ENCODE assay signal across 1 cellular context in genomic region chr9:34379334-34380033, GRCh38.
A peak's percentile ranks its signal among the peaks of the same experiment; 100 is the strongest.
TF ChIP-seq lines count a peak whose summit lies in the region.

No MANE protein-coding gene starts in this region.

TF ChIP-seq in GM12878, 131 proteins besides CTCF, POLR2A, EP300 and RAD21 (continues in another document):
- TF ChIP-seq SPI1 (IDR thresholded peaks at IDR 0.05; ENCODE audit: borderline replicate concordance, insufficient read depth, low read depth, low read length) (peak; percentile 10; the same call in 1 of the 2 replicates), KAT2A (conservative IDR thresholded peaks at IDR 0.05; ENCODE audit: control insufficient read depth, low read depth, low read length) (no peak), IRF4 (IDR thresholded peaks at IDR 0.05; ENCODE audit: low read depth, low read length) (no peak), CHD4 (IDR thresholded peaks at IDR 0.05) (no peak), HDGF (IDR thresholded peaks at IDR 0.05) (peak; percentile 66; the same call in 1 of the 2 replicates), NR2C1 (IDR thresholded peaks at IDR 0.05) (no peak), NFIC (IDR thresholded peaks at IDR 0.05; ENCODE audit: low read depth, low read length) (no peak), STAT3 (IDR thresholded peaks at IDR 0.05; ENCODE audit: low read depth, low read length) (no peak), ZBTB4 (CRISPR knock-in tag; IDR thresholded peaks at IDR 0.05) (no peak), TARDBP (IDR thresholded peaks at IDR 0.05; ENCODE audit: borderline replicate concordance) (no peak), CBFB (IDR thresholded peaks at IDR 0.05; ENCODE audit: low read depth) (no peak), SUPT20H (IDR thresholded peaks at IDR 0.05; ENCODE audit: borderline replicate concordance, control insufficient read depth, low read depth, low read length) (no peak), KDM1A (IDR thresholded peaks at IDR 0.05; ENCODE audit: borderline replicate concordance) (no peak), IKZF1 (conservative IDR thresholded peaks at IDR 0.05) (no peak), PAX5 (IDR thresholded peaks at IDR 0.05; ENCODE audit: borderline replicate concordance, low read depth, low read length) (0 out of 2 replicates have a peak, but pooled peaks have one; percentile 23), PML (IDR thresholded peaks at IDR 0.05; ENCODE audit: low read length) (no peak), ZNF384 (IDR thresholded peaks at IDR 0.05; ENCODE audit: borderline replicate concordance, low read depth, low read length) (no peak), ESRRA (IDR thresholded peaks at IDR 0.05; ENCODE audit: low read length) (no peak), POU2F2 (IDR thresholded peaks at IDR 0.05; ENCODE audit: borderline replicate concordance, low read depth, low read length) (no peak), MYC (IDR thresholded peaks at IDR 0.05; ENCODE audit: insufficient read depth, insufficient read length, insufficient replicate concordance, low read length, severe bottlenecking) (no peak), CREB1 (IDR thresholded peaks at IDR 0.05; ENCODE audit: low read depth) (0 out of 2 replicates have a peak, but pooled peaks have one; percentile 41), ZNF217 (IDR thresholded peaks at IDR 0.05) (no peak), SMAD5 (IDR thresholded peaks at IDR 0.05; ENCODE audit: low read depth) (no peak), WRNIP1 (IDR thresholded peaks at IDR 0.05; ENCODE audit: borderline replicate concordance, low read depth, low read length) (no peak), NRF1 (conservative IDR thresholded peaks at IDR 0.05; ENCODE audit: low read depth, low read length) (no peak), TCF12 (IDR thresholded peaks at IDR 0.05; ENCODE audit: low read depth, low read length) (no peak), RUNX3 (IDR thresholded peaks at IDR 0.05; ENCODE audit: low read length) (no peak; the same call in 1 of the 2 replicates), ATF7 (IDR thresholded peaks at IDR 0.05; ENCODE audit: low read depth) (no peak), FOS (IDR thresholded peaks at IDR 0.05; ENCODE audit: borderline replicate concordance, extremely low read depth, insufficient read length) (no peak), MXI1 (IDR thresholded peaks at IDR 0.05; ENCODE audit: low read depth, low read length) (no peak), MLLT1 (IDR thresholded peaks at IDR 0.05) (no peak), ZNF622 (IDR thresholded peaks at IDR 0.05) (no peak), HCFC1 (IDR thresholded peaks at IDR 0.05; ENCODE audit: low read length) (no peak), FOXM1 (IDR thresholded peaks at IDR 0.05; ENCODE audit: low read depth, low read length) (no peak), TCF3 (IDR thresholded peaks at IDR 0.05; ENCODE audit: borderline replicate concordance, insufficient read depth, low read depth, low read length) (no peak), EED (IDR thresholded peaks at IDR 0.05; ENCODE audit: low read depth) (no peak), STAT1 (conservative IDR thresholded peaks at IDR 0.05) (no peak), BCL11A (IDR thresholded peaks at IDR 0.05; ENCODE audit: low read depth, low read length) (no peak), TCF7 (IDR thresholded peaks at IDR 0.05; ENCODE audit: borderline replicate concordance) (no peak), PBX3 (IDR thresholded peaks at IDR 0.05; ENCODE audit: insufficient replicate concordance, low read depth, low read length) (no peak), ETV6 (conservative IDR thresholded peaks at IDR 0.05 in 1 of 2, IDR thresholded peaks at IDR 0.05 in 1 of 2; ENCODE audit: borderline replicate concordance in 1 of 2, low read depth in 1 of 2) (no peak), NBN (IDR thresholded peaks at IDR 0.05) (peak; percentile 63), E2F8 (IDR thresholded peaks at IDR 0.05; ENCODE audit: low read depth, partially characterized antibody) (no peak), PKNOX1 (IDR thresholded peaks at IDR 0.05) (peak; percentile 35; the same call in 1 of the 2 replicates), BMI1 (IDR thresholded peaks at IDR 0.05; ENCODE audit: borderline replicate concordance) (no peak)
- TF ChIP-seq, protein P1, sequence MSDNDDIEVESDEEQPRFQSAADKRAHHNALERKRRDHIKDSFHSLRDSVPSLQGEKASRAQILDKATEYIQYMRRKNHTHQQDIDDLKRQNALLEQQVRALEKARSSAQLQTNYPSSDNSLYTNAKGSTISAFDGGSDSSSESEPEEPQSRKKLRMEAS (IDR thresholded peaks at IDR 0.05; ENCODE audit: low read depth, low read length) = no peak
- TF ChIP-seq, protein P2, sequence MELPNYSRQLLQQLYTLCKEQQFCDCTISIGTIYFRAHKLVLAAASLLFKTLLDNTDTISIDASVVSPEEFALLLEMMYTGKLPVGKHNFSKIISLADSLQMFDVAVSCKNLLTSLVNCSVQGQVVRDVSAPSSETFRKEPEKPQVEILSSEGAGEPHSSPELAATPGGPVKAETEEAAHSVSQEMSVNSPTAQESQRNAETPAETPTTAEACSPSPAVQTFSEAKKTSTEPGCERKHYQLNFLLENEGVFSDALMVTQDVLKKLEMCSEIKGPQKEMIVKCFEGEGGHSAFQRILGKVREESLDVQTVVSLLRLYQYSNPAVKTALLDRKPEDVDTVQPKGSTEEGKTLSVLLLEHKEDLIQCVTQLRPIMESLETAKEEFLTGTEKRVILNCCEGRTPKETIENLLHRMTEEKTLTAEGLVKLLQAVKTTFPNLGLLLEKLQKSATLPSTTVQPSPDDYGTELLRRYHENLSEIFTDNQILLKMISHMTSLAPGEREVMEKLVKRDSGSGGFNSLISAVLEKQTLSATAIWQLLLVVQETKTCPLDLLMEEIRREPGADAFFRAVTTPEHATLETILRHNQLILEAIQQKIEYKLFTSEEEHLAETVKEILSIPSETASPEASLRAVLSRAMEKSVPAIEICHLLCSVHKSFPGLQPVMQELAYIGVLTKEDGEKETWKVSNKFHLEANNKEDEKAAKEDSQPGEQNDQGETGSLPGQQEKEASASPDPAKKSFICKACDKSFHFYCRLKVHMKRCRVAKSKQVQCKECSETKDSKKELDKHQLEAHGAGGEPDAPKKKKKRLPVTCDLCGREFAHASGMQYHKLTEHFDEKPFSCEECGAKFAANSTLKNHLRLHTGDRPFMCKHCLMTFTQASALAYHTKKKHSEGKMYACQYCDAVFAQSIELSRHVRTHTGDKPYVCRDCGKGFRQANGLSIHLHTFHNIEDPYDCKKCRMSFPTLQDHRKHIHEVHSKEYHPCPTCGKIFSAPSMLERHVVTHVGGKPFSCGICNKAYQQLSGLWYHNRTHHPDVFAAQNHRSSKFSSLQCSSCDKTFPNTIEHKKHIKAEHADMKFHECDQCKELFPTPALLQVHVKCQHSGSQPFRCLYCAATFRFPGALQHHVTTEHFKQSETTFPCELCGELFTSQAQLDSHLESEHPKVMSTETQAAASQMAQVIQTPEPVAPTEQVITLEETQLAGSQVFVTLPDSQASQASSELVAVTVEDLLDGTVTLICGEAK (IDR thresholded peaks at IDR 0.05; ENCODE audit: borderline replicate concordance) = no peak
- TF ChIP-seq, protein P3, sequence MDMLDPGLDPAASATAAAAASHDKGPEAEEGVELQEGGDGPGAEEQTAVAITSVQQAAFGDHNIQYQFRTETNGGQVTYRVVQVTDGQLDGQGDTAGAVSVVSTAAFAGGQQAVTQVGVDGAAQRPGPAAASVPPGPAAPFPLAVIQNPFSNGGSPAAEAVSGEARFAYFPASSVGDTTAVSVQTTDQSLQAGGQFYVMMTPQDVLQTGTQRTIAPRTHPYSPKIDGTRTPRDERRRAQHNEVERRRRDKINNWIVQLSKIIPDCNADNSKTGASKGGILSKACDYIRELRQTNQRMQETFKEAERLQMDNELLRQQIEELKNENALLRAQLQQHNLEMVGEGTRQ (IDR thresholded peaks at IDR 0.05; ENCODE audit: borderline replicate concordance, low read depth, low read length) = no peak
- TF ChIP-seq, protein P4, sequence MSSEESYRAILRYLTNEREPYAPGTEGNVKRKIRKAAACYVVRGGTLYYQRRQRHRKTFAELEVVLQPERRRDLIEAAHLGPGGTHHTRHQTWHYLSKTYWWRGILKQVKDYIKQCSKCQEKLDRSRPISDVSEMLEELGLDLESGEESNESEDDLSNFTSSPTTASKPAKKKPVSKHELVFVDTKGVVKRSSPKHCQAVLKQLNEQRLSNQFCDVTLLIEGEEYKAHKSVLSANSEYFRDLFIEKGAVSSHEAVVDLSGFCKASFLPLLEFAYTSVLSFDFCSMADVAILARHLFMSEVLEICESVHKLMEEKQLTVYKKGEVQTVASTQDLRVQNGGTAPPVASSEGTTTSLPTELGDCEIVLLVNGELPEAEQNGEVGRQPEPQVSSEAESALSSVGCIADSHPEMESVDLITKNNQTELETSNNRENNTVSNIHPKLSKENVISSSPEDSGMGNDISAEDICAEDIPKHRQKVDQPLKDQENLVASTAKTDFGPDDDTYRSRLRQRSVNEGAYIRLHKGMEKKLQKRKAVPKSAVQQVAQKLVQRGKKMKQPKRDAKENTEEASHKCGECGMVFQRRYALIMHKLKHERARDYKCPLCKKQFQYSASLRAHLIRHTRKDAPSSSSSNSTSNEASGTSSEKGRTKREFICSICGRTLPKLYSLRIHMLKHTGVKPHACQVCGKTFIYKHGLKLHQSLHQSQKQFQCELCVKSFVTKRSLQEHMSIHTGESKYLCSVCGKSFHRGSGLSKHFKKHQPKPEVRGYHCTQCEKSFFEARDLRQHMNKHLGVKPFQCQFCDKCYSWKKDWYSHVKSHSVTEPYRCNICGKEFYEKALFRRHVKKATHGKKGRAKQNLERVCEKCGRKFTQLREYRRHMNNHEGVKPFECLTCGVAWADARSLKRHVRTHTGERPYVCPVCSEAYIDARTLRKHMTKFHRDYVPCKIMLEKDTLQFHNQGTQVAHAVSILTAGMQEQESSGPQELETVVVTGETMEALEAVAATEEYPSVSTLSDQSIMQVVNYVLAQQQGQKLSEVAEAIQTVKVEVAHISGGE (CRISPR knock-in tag; IDR thresholded peaks at IDR 0.05) = no peak
